1 cellular context compared by ENCODE assay signal in the genomic region with DNA sequence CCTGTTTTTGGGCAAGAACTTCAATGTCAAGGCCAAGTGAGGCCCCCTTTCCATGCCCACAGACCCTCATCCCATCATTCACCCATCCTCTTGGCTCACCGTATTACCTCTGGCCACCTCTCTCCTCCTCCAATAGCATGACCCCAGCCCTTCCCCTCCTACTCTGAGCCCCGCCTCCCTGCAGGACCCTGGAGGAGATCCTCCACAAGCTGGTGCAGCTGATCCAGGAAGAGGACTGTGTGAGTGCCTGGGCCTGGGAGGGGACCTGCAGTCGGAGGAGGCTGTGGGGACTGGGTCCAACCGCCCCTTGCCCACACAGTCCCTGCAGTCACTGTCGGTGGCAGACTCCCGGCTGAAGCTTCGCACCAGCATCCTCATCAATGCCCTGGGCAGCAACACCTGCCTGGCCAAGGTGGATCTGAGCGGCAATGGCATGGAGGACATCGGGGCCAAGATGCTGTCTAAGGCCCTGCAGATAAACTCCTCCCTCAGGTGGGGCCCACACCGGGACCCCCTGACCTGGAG.
TF ChIP-seq lines count a peak whose summit lies in the region.

No MANE protein-coding gene starts in this region.

TF ChIP-seq in HepG2, 621 proteins besides CTCF, POLR2A, EP300 and RAD21 (continued from another document and continues in another):
- no peak for TF ChIP-seq NR2F1 (CRISPR knock-in tag; IDR thresholded peaks at IDR 0.05)
- no peak for TF ChIP-seq CENPT (CRISPR knock-in tag; IDR thresholded peaks at IDR 0.05; ENCODE audit: low read depth)
- no peak for TF ChIP-seq BRCA1 (CRISPR knock-in tag; IDR thresholded peaks at IDR 0.05)
- 0 out of 2 replicates have a peak, but pooled peaks have one; percentile 23 for TF ChIP-seq ZBTB7A (CRISPR knock-in tag; IDR thresholded peaks at IDR 0.05)
- TF ChIP-seq ZSCAN21 (CRISPR knock-in tag; IDR thresholded peaks at IDR 0.05; ENCODE audit: borderline replicate concordance), result no peak
- TF ChIP-seq, protein P1, sequence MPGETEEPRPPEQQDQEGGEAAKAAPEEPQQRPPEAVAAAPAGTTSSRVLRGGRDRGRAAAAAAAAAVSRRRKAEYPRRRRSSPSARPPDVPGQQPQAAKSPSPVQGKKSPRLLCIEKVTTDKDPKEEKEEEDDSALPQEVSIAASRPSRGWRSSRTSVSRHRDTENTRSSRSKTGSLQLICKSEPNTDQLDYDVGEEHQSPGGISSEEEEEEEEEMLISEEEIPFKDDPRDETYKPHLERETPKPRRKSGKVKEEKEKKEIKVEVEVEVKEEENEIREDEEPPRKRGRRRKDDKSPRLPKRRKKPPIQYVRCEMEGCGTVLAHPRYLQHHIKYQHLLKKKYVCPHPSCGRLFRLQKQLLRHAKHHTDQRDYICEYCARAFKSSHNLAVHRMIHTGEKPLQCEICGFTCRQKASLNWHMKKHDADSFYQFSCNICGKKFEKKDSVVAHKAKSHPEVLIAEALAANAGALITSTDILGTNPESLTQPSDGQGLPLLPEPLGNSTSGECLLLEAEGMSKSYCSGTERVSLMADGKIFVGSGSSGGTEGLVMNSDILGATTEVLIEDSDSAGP (CRISPR knock-in tag; IDR thresholded peaks at IDR 0.05; ENCODE audit: borderline replicate concordance), result no peak
- TF ChIP-seq, protein P2, sequence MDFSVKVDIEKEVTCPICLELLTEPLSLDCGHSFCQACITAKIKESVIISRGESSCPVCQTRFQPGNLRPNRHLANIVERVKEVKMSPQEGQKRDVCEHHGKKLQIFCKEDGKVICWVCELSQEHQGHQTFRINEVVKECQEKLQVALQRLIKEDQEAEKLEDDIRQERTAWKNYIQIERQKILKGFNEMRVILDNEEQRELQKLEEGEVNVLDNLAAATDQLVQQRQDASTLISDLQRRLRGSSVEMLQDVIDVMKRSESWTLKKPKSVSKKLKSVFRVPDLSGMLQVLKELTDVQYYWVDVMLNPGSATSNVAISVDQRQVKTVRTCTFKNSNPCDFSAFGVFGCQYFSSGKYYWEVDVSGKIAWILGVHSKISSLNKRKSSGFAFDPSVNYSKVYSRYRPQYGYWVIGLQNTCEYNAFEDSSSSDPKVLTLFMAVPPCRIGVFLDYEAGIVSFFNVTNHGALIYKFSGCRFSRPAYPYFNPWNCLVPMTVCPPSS (IDR thresholded peaks at IDR 0.05), result no peak
- TF ChIP-seq HNRNPUL1 (IDR thresholded peaks at IDR 0.05; ENCODE audit: low read depth, low read length), result no peak
- TF ChIP-seq MYC (CRISPR knock-in tag; IDR thresholded peaks at IDR 0.05; ENCODE audit: borderline replicate concordance), result 0 out of 2 replicates have a peak, but pooled peaks have one; percentile 20
- TF ChIP-seq, protein P3, sequence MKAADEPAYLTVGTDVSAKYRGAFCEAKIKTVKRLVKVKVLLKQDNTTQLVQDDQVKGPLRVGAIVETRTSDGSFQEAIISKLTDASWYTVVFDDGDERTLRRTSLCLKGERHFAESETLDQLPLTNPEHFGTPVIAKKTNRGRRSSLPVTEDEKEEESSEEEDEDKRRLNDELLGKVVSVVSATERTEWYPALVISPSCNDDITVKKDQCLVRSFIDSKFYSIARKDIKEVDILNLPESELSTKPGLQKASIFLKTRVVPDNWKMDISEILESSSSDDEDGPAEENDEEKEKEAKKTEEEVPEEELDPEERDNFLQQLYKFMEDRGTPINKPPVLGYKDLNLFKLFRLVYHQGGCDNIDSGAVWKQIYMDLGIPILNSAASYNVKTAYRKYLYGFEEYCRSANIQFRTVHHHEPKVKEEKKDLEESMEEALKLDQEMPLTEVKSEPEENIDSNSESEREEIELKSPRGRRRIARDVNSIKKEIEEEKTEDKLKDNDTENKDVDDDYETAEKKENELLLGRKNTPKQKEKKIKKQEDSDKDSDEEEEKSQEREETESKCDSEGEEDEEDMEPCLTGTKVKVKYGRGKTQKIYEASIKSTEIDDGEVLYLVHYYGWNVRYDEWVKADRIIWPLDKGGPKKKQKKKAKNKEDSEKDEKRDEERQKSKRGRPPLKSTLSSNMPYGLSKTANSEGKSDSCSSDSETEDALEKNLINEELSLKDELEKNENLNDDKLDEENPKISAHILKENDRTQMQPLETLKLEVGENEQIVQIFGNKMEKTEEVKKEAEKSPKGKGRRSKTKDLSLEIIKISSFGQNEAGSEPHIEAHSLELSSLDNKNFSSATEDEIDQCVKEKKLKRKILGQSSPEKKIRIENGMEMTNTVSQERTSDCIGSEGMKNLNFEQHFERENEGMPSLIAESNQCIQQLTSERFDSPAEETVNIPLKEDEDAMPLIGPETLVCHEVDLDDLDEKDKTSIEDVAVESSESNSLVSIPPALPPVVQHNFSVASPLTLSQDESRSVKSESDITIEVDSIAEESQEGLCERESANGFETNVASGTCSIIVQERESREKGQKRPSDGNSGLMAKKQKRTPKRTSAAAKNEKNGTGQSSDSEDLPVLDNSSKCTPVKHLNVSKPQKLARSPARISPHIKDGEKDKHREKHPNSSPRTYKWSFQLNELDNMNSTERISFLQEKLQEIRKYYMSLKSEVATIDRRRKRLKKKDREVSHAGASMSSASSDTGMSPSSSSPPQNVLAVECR (CRISPR knock-in tag; IDR thresholded peaks at IDR 0.05; ENCODE audit: borderline replicate concordance), result 0 out of 2 replicates have a peak, but pooled peaks have one; percentile 5
- TF ChIP-seq, protein P4, sequence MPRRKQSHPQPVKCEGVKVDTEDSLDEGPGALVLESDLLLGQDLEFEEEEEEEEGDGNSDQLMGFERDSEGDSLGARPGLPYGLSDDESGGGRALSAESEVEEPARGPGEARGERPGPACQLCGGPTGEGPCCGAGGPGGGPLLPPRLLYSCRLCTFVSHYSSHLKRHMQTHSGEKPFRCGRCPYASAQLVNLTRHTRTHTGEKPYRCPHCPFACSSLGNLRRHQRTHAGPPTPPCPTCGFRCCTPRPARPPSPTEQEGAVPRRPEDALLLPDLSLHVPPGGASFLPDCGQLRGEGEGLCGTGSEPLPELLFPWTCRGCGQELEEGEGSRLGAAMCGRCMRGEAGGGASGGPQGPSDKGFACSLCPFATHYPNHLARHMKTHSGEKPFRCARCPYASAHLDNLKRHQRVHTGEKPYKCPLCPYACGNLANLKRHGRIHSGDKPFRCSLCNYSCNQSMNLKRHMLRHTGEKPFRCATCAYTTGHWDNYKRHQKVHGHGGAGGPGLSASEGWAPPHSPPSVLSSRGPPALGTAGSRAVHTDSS (CRISPR knock-in tag; conservative IDR thresholded peaks at IDR 0.05), result no peak
- no peak for TF ChIP-seq NCOR1 (IDR thresholded peaks at IDR 0.05; ENCODE audit: borderline replicate concordance, low read length)
- no peak for TF ChIP-seq ZSCAN31 (CRISPR knock-in tag; IDR thresholded peaks at IDR 0.05; ENCODE audit: low read depth)
- TF ChIP-seq, protein P5, sequence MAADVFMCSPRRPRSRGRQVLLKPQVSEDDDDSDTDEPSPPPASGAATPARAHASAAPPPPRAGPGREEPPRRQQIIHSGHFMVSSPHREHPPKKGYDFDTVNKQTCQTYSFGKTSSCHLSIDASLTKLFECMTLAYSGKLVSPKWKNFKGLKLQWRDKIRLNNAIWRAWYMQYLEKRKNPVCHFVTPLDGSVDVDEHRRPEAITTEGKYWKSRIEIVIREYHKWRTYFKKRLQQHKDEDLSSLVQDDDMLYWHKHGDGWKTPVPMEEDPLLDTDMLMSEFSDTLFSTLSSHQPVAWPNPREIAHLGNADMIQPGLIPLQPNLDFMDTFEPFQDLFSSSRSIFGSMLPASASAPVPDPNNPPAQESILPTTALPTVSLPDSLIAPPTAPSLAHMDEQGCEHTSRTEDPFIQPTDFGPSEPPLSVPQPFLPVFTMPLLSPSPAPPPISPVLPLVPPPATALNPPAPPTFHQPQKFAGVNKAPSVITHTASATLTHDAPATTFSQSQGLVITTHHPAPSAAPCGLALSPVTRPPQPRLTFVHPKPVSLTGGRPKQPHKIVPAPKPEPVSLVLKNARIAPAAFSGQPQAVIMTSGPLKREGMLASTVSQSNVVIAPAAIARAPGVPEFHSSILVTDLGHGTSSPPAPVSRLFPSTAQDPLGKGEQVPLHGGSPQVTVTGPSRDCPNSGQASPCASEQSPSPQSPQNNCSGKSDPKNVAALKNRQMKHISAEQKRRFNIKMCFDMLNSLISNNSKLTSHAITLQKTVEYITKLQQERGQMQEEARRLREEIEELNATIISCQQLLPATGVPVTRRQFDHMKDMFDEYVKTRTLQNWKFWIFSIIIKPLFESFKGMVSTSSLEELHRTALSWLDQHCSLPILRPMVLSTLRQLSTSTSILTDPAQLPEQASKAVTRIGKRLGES (CRISPR knock-in tag; IDR thresholded peaks at IDR 0.05; ENCODE audit: borderline replicate concordance), result no peak
- TF ChIP-seq FOXK2 (IDR thresholded peaks at IDR 0.05), result no peak
- no peak for TF ChIP-seq ZNF460 (CRISPR knock-in tag; IDR thresholded peaks at IDR 0.05; ENCODE audit: borderline replicate concordance)
- no peak for TF ChIP-seq PCBP1 (IDR thresholded peaks at IDR 0.05; ENCODE audit: borderline replicate concordance, low read depth, low read length)
- TF ChIP-seq NFKBIZ (CRISPR knock-in tag; IDR thresholded peaks at IDR 0.05), result no peak
- no peak for TF ChIP-seq ZNF850 (CRISPR knock-in tag; conservative IDR thresholded peaks at IDR 0.05)
- TF ChIP-seq ZNF3 (CRISPR knock-in tag; IDR thresholded peaks at IDR 0.05), result no peak
- TF ChIP-seq ZNF616 (CRISPR knock-in tag; IDR thresholded peaks at IDR 0.05; ENCODE audit: low read depth), result no peak
- TF ChIP-seq ZNF234 (CRISPR knock-in tag; conservative IDR thresholded peaks at IDR 0.05), result no peak
- no peak for TF ChIP-seq NR1H2 (CRISPR knock-in tag; IDR thresholded peaks at IDR 0.05; ENCODE audit: borderline replicate concordance, low read depth)
- no peak for TF ChIP-seq NFE2L1 (CRISPR knock-in tag; IDR thresholded peaks at IDR 0.05; ENCODE audit: borderline replicate concordance)
- TF ChIP-seq, protein P6, sequence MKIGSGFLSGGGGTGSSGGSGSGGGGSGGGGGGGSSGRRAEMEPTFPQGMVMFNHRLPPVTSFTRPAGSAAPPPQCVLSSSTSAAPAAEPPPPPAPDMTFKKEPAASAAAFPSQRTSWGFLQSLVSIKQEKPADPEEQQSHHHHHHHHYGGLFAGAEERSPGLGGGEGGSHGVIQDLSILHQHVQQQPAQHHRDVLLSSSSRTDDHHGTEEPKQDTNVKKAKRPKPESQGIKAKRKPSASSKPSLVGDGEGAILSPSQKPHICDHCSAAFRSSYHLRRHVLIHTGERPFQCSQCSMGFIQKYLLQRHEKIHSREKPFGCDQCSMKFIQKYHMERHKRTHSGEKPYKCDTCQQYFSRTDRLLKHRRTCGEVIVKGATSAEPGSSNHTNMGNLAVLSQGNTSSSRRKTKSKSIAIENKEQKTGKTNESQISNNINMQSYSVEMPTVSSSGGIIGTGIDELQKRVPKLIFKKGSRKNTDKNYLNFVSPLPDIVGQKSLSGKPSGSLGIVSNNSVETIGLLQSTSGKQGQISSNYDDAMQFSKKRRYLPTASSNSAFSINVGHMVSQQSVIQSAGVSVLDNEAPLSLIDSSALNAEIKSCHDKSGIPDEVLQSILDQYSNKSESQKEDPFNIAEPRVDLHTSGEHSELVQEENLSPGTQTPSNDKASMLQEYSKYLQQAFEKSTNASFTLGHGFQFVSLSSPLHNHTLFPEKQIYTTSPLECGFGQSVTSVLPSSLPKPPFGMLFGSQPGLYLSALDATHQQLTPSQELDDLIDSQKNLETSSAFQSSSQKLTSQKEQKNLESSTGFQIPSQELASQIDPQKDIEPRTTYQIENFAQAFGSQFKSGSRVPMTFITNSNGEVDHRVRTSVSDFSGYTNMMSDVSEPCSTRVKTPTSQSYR (CRISPR knock-in tag; IDR thresholded peaks at IDR 0.05; ENCODE audit: borderline replicate concordance), result no peak
- no peak for TF ChIP-seq ZNF180 (CRISPR knock-in tag; IDR thresholded peaks at IDR 0.05; ENCODE audit: borderline replicate concordance, low read depth)
- no peak for TF ChIP-seq PPARG (CRISPR knock-in tag; conservative IDR thresholded peaks at IDR 0.05)
- TF ChIP-seq ZNF530 (CRISPR knock-in tag; IDR thresholded peaks at IDR 0.05; ENCODE audit: low read depth), result no peak
- TF ChIP-seq, protein P7, sequence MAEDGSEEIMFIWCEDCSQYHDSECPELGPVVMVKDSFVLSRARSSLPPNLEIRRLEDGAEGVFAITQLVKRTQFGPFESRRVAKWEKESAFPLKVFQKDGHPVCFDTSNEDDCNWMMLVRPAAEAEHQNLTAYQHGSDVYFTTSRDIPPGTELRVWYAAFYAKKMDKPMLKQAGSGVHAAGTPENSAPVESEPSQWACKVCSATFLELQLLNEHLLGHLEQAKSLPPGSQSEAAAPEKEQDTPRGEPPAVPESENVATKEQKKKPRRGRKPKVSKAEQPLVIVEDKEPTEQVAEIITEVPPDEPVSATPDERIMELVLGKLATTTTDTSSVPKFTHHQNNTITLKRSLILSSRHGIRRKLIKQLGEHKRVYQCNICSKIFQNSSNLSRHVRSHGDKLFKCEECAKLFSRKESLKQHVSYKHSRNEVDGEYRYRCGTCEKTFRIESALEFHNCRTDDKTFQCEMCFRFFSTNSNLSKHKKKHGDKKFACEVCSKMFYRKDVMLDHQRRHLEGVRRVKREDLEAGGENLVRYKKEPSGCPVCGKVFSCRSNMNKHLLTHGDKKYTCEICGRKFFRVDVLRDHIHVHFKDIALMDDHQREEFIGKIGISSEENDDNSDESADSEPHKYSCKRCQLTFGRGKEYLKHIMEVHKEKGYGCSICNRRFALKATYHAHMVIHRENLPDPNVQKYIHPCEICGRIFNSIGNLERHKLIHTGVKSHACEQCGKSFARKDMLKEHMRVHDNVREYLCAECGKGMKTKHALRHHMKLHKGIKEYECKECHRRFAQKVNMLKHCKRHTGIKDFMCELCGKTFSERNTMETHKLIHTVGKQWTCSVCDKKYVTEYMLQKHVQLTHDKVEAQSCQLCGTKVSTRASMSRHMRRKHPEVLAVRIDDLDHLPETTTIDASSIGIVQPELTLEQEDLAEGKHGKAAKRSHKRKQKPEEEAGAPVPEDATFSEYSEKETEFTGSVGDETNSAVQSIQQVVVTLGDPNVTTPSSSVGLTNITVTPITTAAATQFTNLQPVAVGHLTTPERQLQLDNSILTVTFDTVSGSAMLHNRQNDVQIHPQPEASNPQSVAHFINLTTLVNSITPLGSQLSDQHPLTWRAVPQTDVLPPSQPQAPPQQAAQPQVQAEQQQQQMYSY (CRISPR knock-in tag; IDR thresholded peaks at IDR 0.05), result no peak
- no peak for TF ChIP-seq CHD2 (IDR thresholded peaks at IDR 0.05; ENCODE audit: low read depth, low read length)
- no peak for TF ChIP-seq FLYWCH1 (CRISPR knock-in tag; IDR thresholded peaks at IDR 0.05)
- no peak for TF ChIP-seq DMAP1 (CRISPR knock-in tag; IDR thresholded peaks at IDR 0.05)
- no peak for TF ChIP-seq SRSF1 (optimal IDR thresholded peaks at IDR 0.05; ENCODE audit: low read depth, low read length)
- TF ChIP-seq KLF9 (CRISPR knock-in tag; IDR thresholded peaks at IDR 0.05; ENCODE audit: low read depth), result no peak
- TF ChIP-seq, protein P8, sequence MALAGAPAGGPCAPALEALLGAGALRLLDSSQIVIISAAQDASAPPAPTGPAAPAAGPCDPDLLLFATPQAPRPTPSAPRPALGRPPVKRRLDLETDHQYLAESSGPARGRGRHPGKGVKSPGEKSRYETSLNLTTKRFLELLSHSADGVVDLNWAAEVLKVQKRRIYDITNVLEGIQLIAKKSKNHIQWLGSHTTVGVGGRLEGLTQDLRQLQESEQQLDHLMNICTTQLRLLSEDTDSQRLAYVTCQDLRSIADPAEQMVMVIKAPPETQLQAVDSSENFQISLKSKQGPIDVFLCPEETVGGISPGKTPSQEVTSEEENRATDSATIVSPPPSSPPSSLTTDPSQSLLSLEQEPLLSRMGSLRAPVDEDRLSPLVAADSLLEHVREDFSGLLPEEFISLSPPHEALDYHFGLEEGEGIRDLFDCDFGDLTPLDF (CRISPR knock-in tag; IDR thresholded peaks at IDR 0.05), result no peak
